8 cellular contexts compared by ENCODE assay signal in the genomic region with DNA sequence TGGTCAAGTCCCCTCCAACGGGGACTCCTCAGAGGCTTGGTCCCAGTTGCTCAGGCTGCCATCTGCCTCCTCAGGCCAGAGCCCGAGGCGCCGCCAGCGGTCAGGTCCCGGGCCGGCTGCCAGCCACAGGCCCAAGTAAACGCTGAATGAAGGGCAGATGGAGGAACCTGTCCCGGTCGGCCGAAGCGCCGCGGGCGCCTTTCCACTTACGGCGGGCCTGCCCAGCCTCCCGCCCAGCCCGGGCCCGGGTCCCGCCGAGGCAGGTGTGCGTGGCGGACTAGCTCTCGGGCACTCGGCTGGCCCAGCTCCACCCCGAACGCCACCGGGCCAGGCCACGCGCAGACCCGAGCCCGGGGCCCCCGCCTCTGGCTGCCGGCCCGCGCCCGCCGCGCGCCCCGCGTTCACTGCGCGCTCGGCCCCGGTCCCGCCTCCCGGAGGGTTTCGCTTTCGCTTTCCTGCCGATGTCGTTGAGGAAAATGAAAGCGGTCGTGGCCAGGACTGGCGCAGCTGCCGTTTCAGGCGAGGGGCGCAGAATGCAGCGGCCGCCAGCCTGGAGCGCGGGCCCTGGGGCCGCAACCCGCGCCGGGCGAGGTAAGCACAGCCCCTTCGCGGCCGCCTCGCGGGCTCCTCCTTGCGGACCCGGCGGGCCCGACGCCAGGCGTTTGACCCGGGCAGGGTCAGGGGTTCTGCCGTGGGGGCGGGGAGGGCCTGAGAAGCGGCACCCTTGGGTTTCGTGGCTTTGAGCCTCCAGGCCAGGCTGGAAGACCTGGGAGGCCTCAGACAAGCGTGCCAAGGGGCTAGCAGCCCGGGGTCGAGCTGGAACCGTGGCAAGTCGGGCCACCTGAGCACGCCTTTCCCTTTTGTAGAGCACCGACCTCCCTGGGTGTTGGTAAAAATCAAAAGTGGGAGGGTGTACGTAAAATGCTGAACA. TPM values are rescaled to one million over a fixed set of nuclear protein-coding genes. Genes with fewer than 3 reads are reported as not detected.
DNase-seq lines count a peak whose midpoint lies in the region; ATAC-seq and TF ChIP-seq lines count a peak whose summit lies in the region.

No MANE protein-coding gene starts in this region.

- H3K9me3 Mint-ChIP-seq in activated T-cell treated with anti-CD3 and anti-CD28 coated beads, Interleukin-2, amount 50 U/mL, for 72 hours: peaks cover 0 to 2% of the 10 kb centered on the region in 2 donors
- no peaks in the 10 kb centered on the region for H3K9me3 Mint-ChIP-seq in natural killer cell
- peaks cover 5% of the 10 kb centered on the region for H3K9me3 Mint-ChIP-seq in stimulated activated naive CD8-positive, alpha-beta T cell treated with anti-CD3 and anti-CD28 coated beads, Interleukin-15, Interleukin-2, amounts not matched to agents 100 ng/mL and 50 ng/mL, for 24 hours

- H3K4me1 Mint-ChIP-seq in activated T-cell treated with anti-CD3 and anti-CD28 coated beads, Interleukin-2, amount 50 U/mL, for 72 hours (ENCODE audit: low read depth): peaks cover 75% of the 10 kb centered on the region
- peaks cover 80 to 82% of the 10 kb centered on the region in 2 donors for H3K4me1 Mint-ChIP-seq in natural killer cell
- peaks cover 86% of the 10 kb centered on the region for H3K4me1 Mint-ChIP-seq in stimulated activated naive CD8-positive, alpha-beta T cell treated with anti-CD3 and anti-CD28 coated beads, Interleukin-15, Interleukin-2, amounts not matched to agents 100 ng/mL and 50 ng/mL, for 24 hours (ENCODE audit: low read depth)

- TF ChIP-seq CTCF in natural killer cell (IDR thresholded peaks at IDR 0.05): peak; percentile 68

- intact Hi-C loops in natural killer cell (cut with micrococcal nuclease): loop anchor here (1.0 to 2.0 kb wide), 2 partner anchors 9 to 16 kb away; no protein-coding TSS in a partner anchor

- H3K27me3 Mint-ChIP-seq in activated T-cell treated with anti-CD3 and anti-CD28 coated beads, Interleukin-2, amount 50 U/mL, for 72 hours (ENCODE audit: low read depth): no peaks in the 10 kb centered on the region
- no peaks in the 10 kb centered on the region for H3K27me3 Mint-ChIP-seq in natural killer cell (ENCODE audit: low read depth in 2 of 2)
- no peaks in the 10 kb centered on the region for H3K27me3 Mint-ChIP-seq in stimulated activated naive CD8-positive, alpha-beta T cell treated with anti-CD3 and anti-CD28 coated beads, Interleukin-15, Interleukin-2, amounts not matched to agents 100 ng/mL and 50 ng/mL, for 24 hours

- H3K4me3 Mint-ChIP-seq in activated T-cell treated with anti-CD3 and anti-CD28 coated beads, Interleukin-2, amount 50 U/mL, for 72 hours: peak overlapping the region; percentile 93 to 97
- peak overlapping the region; percentile 98 for H3K4me3 Mint-ChIP-seq in natural killer cell
- peak overlapping the region; percentile 98 for H3K4me3 Mint-ChIP-seq in stimulated activated naive CD8-positive, alpha-beta T cell treated with anti-CD3 and anti-CD28 coated beads, Interleukin-15, Interleukin-2, amounts not matched to agents 100 ng/mL and 50 ng/mL, for 24 hours

- DNase-seq in DMS 273 (lab: John Stamatoyannopoulos, UW; ENCODE audit: unreplicated experiment) (peak; percentile 94), HPDE6-E6E7 (ENCODE audit: extremely low spot score) (peak; percentile 66), fibroblast of gingiva (ENCODE audit: low read depth) (peak; percentile 81), natural killer cell (peak; percentile 85)
- peak; percentile 91 for DNase-seq in activated T-cell treated with anti-CD3 and anti-CD28 coated beads, Interleukin-2, amount 50 U/mL, for 72 hours

- peak; percentile 50 for ATAC-seq in GM19468 (IDR thresholded peaks at IDR 0.05; ENCODE audit: extremely low read depth, unreplicated experiment)
- ATAC-seq in activated T-cell treated with anti-CD3 and anti-CD28 coated beads, Interleukin-2, amount 50 U/mL, for 72 hours (replicated peaks in 1 of 2): peak; percentile 83 to 89
- ATAC-seq in natural killer cell: peak; percentile 70 to 86 (median 85)

- peaks cover 7 to 20% of the 10 kb centered on the region in 2 donors for H3K36me3 Mint-ChIP-seq in activated T-cell treated with anti-CD3 and anti-CD28 coated beads, Interleukin-2, amount 50 U/mL, for 72 hours (ENCODE audit: insufficient read depth in 2 of 2)
- peaks cover 8% of the 10 kb centered on the region for H3K36me3 Mint-ChIP-seq in natural killer cell
- peaks cover 30% of the 10 kb centered on the region for H3K36me3 Mint-ChIP-seq in stimulated activated naive CD8-positive, alpha-beta T cell treated with anti-CD3 and anti-CD28 coated beads, Interleukin-15, Interleukin-2, amounts not matched to agents 100 ng/mL and 50 ng/mL, for 24 hours (ENCODE audit: low read depth)

- peak overlapping the region; percentile 98 for H3K27ac Mint-ChIP-seq in activated T-cell treated with anti-CD3 and anti-CD28 coated beads, Interleukin-2, amount 50 U/mL, for 72 hours
- peak overlapping the region; percentile 99 to 100 for H3K27ac Mint-ChIP-seq in natural killer cell
- H3K27ac Mint-ChIP-seq in stimulated activated naive CD8-positive, alpha-beta T cell treated with anti-CD3 and anti-CD28 coated beads, Interleukin-15, Interleukin-2, amounts not matched to agents 100 ng/mL and 50 ng/mL, for 24 hours: peak overlapping the region; percentile 99

TF ChIP-seq in PFSK-1, 5 proteins besides CTCF, POLR2A, EP300 and RAD21:
- no peak for TF ChIP-seq FOXP2 (optimal IDR thresholded peaks at IDR 0.05; ENCODE audit: borderline replicate concordance, extremely low read depth, extremely low read length, insufficient read depth)
- TF ChIP-seq TAF1 (IDR thresholded peaks at IDR 0.05; ENCODE audit: borderline replicate concordance, insufficient read depth, low read length): no peak
- TF ChIP-seq, protein P1, sequence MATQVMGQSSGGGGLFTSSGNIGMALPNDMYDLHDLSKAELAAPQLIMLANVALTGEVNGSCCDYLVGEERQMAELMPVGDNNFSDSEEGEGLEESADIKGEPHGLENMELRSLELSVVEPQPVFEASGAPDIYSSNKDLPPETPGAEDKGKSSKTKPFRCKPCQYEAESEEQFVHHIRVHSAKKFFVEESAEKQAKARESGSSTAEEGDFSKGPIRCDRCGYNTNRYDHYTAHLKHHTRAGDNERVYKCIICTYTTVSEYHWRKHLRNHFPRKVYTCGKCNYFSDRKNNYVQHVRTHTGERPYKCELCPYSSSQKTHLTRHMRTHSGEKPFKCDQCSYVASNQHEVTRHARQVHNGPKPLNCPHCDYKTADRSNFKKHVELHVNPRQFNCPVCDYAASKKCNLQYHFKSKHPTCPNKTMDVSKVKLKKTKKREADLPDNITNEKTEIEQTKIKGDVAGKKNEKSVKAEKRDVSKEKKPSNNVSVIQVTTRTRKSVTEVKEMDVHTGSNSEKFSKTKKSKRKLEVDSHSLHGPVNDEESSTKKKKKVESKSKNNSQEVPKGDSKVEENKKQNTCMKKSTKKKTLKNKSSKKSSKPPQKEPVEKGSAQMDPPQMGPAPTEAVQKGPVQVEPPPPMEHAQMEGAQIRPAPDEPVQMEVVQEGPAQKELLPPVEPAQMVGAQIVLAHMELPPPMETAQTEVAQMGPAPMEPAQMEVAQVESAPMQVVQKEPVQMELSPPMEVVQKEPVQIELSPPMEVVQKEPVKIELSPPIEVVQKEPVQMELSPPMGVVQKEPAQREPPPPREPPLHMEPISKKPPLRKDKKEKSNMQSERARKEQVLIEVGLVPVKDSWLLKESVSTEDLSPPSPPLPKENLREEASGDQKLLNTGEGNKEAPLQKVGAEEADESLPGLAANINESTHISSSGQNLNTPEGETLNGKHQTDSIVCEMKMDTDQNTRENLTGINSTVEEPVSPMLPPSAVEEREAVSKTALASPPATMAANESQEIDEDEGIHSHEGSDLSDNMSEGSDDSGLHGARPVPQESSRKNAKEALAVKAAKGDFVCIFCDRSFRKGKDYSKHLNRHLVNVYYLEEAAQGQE (IDR thresholded peaks at IDR 0.05; ENCODE audit: insufficient read depth in 1 of 2, low read depth in 2 of 2, low read length in 2 of 2): 0 out of 4 replicates have a peak, but pooled peaks of 1 of the 2 experiments have one; percentile 8
- no peak for TF ChIP-seq SIN3A (IDR thresholded peaks at IDR 0.05; ENCODE audit: borderline replicate concordance, insufficient read depth, low read length)
- peak; percentile 52; the same call in 1 of the 2 replicates for TF ChIP-seq POLR2AphosphoS5 (IDR thresholded peaks at IDR 0.05; ENCODE audit: low read depth, low read length)

RNA-seq across cellular contexts. Expression of a gene that starts 41.2 kb away (rescaled TPM):
- polyA plus RNA-seq in PFSK-1 (2012; ENCODE audit: insufficient read length, low read depth): 8.1 TPM
- 1 to 10 TPM; 7.0 to 7.4 TPM for total RNA-seq in activated T-cell treated with anti-CD3 and anti-CD28 coated beads, Interleukin-2, amount 50 U/mL, for 72 hours
- 1 to 10 TPM; 1.6 to 5.0 (median 3.9) TPM for total RNA-seq in natural killer cell

Comparison
In these comparisons a context has a peak if more than half of its experiments do, and no peak if none do; other contexts are left out.
1. Peak in every context shown above with its lines: DNase-seq and ATAC-seq.